In the genomic region with DNA sequence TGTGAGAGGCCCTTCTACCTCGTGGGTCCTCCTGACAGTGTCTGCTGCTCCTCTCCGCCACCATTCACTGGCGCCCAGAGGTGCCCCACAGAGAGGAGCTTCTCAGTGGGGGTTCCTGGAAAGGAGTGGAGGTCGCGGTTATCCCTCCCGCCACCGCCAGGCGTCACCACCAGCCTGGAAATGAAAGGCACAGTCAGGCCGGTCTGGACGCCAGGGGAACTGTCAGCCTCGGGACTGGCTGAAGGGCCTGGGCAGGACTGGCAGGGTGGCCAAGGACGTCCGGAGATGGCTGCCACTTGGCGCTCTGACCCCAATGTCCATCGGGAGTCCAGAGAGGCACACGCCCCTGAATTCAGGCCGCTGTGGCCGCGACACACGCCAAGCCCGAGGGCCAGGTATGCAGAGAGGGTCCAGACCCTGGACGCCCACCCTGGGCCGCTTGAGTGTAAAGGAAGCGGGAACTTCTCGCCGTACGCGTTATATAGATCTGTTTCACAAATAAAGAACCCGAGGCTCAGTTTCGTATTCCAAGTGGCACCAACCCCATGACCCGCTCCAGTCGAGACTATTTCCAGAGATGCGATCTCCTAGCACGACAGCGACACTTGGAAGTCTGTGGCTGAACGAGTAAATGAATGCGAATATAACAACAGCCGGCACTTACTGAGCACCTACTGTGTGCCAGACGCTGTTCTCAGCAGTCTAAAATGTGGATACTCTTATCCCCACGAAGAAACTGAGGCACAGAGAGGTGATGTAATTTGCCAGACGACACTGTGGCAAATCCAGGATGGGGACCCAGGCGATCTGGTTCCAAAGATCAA, we compare ENCODE assay signal across 1 cellular context.
TF ChIP-seq lines count a peak whose summit lies in the region.

No MANE protein-coding gene starts in this region.

TF ChIP-seq in HepG2, 621 proteins besides CTCF, POLR2A, EP300 and RAD21 (continued from another document and continues in another):
- peak; percentile 50; the same call in 1 of the 2 replicates for TF ChIP-seq KDM5B (CRISPR knock-in tag; IDR thresholded peaks at IDR 0.05; ENCODE audit: borderline replicate concordance)
- TF ChIP-seq, protein P1, sequence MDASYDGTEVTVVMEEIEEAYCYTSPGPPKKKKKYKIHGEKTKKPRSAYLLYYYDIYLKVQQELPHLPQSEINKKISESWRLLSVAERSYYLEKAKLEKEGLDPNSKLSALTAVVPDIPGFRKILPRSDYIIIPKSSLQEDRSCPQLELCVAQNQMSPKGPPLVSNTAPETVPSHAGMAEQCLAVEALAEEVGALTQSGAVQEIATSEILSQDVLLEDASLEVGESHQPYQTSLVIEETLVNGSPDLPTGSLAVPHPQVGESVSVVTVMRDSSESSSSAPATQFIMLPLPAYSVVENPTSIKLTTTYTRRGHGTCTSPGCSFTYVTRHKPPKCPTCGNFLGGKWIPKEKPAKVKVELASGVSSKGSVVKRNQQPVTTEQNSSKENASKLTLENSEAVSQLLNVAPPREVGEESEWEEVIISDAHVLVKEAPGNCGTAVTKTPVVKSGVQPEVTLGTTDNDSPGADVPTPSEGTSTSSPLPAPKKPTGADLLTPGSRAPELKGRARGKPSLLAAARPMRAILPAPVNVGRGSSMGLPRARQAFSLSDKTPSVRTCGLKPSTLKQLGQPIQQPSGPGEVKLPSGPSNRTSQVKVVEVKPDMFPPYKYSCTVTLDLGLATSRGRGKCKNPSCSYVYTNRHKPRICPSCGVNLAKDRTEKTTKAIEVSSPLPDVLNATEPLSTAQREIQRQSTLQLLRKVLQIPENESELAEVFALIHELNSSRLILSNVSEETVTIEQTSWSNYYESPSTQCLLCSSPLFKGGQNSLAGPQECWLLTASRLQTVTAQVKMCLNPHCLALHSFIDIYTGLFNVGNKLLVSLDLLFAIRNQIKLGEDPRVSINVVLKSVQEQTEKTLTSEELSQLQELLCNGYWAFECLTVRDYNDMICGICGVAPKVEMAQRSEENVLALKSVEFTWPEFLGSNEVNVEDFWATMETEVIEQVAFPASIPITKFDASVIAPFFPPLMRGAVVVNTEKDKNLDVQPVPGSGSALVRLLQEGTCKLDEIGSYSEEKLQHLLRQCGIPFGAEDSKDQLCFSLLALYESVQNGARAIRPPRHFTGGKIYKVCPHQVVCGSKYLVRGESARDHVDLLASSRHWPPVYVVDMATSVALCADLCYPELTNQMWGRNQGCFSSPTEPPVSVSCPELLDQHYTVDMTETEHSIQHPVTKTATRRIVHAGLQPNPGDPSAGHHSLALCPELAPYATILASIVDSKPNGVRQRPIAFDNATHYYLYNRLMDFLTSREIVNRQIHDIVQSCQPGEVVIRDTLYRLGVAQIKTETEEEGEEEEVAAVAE (CRISPR knock-in tag; IDR thresholded peaks at IDR 0.05; ENCODE audit: borderline replicate concordance), result 0 out of 2 replicates have a peak, but pooled peaks have one; percentile 53
- TF ChIP-seq ZNF136 (CRISPR knock-in tag; IDR thresholded peaks at IDR 0.05; ENCODE audit: low read depth), result peak; percentile 81; the same call in 1 of the 2 replicates
- TF ChIP-seq RFX1 (IDR thresholded peaks at IDR 0.05), result no peak
- no peak for TF ChIP-seq TP53 (CRISPR knock-in tag; conservative IDR thresholded peaks at IDR 0.05)
- peak; percentile 34; the same call in 1 of the 2 replicates for TF ChIP-seq FOSL2 (CRISPR knock-in tag; IDR thresholded peaks at IDR 0.05)
- peak; percentile 71; the same call in 1 of the 2 replicates for TF ChIP-seq IRF2 (CRISPR knock-in tag; IDR thresholded peaks at IDR 0.05)
- TF ChIP-seq, protein P2, sequence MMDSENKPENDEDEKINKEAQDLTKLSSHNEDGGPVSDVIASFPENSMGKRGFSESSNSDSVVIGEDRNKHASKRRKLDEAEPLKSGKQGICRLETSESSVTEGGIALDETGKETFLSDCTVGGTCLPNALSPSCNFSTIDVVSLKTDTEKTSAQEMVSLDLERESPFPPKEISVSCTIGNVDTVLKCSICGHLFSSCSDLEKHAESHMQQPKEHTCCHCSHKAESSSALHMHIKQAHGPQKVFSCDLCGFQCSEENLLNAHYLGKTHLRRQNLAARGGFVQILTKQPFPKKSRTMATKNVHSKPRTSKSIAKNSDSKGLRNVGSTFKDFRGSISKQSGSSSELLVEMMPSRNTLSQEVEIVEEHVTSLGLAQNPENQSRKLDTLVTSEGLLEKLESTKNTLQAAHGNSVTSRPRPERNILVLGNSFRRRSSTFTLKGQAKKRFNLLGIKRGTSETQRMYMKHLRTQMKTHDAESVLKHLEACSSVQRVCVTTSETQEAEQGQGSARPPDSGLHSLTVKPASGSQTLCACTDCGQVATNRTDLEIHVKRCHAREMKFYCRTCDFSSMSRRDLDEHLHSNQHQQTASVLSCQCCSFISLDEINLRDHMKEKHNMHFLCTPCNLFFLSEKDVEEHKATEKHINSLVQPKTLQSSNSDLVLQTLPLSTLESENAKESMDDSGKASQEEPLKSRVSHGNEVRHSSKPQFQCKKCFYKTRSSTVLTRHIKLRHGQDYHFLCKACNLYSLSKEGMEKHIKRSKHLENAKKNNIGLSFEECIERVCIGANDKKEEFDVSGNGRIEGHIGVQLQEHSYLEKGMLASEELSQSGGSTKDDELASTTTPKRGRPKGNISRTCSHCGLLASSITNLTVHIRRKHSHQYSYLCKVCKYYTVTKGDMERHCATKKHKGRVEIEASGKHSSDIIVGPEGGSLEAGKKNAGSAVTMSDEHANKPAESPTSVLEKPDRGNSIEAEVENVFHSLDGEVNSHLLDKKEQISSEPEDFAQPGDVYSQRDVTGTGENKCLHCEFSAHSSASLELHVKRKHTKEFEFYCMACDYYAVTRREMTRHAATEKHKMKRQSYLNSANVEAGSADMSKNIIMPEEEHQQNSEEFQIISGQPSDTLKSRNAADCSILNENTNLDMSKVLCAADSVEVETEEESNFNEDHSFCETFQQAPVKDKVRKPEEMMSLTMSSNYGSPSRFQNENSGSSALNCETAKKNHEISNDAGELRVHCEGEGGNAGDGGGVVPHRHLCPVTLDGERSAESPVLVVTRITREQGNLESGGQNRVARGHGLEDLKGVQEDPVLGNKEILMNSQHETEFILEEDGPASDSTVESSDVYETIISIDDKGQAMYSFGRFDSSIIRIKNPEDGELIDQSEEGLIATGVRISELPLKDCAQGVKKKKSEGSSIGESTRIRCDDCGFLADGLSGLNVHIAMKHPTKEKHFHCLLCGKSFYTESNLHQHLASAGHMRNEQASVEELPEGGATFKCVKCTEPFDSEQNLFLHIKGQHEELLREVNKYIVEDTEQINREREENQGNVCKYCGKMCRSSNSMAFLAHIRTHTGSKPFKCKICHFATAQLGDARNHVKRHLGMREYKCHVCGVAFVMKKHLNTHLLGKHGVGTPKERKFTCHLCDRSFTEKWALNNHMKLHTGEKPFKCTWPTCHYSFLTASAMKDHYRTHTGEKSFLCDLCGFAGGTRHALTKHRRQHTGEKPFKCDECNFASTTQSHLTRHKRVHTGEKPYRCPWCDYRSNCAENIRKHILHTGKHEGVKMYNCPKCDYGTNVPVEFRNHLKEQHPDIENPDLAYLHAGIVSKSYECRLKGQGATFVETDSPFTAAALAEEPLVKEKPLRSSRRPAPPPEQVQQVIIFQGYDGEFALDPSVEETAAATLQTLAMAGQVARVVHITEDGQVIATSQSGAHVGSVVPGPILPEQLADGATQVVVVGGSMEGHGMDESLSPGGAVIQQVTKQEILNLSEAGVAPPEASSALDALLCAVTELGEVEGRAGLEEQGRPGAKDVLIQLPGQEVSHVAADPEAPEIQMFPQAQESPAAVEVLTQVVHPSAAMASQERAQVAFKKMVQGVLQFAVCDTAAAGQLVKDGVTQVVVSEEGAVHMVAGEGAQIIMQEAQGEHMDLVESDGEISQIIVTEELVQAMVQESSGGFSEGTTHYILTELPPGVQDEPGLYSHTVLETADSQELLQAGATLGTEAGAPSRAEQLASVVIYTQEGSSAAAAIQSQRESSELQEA (CRISPR knock-in tag; IDR thresholded peaks at IDR 0.05; ENCODE audit: not compliant biosample characterization), result peak; percentile 72
- TF ChIP-seq SPEN (CRISPR knock-in tag; IDR thresholded peaks at IDR 0.05; ENCODE audit: low read depth), result peak; percentile 35; the same call in 1 of the 2 replicates
- TF ChIP-seq ZNF776 (CRISPR knock-in tag; IDR thresholded peaks at IDR 0.05), result 0 out of 2 replicates have a peak, but pooled peaks have one; percentile 20
- TF ChIP-seq ZNF777 (CRISPR knock-in tag; IDR thresholded peaks at IDR 0.05), result peak; percentile 78
- TF ChIP-seq, protein P3, sequence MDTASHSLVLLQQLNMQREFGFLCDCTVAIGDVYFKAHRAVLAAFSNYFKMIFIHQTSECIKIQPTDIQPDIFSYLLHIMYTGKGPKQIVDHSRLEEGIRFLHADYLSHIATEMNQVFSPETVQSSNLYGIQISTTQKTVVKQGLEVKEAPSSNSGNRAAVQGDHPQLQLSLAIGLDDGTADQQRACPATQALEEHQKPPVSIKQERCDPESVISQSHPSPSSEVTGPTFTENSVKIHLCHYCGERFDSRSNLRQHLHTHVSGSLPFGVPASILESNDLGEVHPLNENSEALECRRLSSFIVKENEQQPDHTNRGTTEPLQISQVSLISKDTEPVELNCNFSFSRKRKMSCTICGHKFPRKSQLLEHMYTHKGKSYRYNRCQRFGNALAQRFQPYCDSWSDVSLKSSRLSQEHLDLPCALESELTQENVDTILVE (CRISPR knock-in tag; IDR thresholded peaks at IDR 0.05), result 0 out of 2 replicates have a peak, but pooled peaks have one; percentile 66
- peak; percentile 73; the same call in 1 of the 2 replicates for TF ChIP-seq SALL2 (CRISPR knock-in tag; IDR thresholded peaks at IDR 0.05)
- TF ChIP-seq, protein P4, sequence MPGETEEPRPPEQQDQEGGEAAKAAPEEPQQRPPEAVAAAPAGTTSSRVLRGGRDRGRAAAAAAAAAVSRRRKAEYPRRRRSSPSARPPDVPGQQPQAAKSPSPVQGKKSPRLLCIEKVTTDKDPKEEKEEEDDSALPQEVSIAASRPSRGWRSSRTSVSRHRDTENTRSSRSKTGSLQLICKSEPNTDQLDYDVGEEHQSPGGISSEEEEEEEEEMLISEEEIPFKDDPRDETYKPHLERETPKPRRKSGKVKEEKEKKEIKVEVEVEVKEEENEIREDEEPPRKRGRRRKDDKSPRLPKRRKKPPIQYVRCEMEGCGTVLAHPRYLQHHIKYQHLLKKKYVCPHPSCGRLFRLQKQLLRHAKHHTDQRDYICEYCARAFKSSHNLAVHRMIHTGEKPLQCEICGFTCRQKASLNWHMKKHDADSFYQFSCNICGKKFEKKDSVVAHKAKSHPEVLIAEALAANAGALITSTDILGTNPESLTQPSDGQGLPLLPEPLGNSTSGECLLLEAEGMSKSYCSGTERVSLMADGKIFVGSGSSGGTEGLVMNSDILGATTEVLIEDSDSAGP (CRISPR knock-in tag; IDR thresholded peaks at IDR 0.05; ENCODE audit: borderline replicate concordance), result peak; percentile 88
- TF ChIP-seq ZNF335 (CRISPR knock-in tag; IDR thresholded peaks at IDR 0.05), result peak; percentile 91
- TF ChIP-seq DNMT1 (CRISPR knock-in tag; IDR thresholded peaks at IDR 0.05), result peak; percentile 31; the same call in 1 of the 2 replicates
- TF ChIP-seq, protein P5, sequence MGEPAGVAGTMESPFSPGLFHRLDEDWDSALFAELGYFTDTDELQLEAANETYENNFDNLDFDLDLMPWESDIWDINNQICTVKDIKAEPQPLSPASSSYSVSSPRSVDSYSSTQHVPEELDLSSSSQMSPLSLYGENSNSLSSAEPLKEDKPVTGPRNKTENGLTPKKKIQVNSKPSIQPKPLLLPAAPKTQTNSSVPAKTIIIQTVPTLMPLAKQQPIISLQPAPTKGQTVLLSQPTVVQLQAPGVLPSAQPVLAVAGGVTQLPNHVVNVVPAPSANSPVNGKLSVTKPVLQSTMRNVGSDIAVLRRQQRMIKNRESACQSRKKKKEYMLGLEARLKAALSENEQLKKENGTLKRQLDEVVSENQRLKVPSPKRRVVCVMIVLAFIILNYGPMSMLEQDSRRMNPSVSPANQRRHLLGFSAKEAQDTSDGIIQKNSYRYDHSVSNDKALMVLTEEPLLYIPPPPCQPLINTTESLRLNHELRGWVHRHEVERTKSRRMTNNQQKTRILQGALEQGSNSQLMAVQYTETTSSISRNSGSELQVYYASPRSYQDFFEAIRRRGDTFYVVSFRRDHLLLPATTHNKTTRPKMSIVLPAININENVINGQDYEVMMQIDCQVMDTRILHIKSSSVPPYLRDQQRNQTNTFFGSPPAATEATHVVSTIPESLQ (CRISPR knock-in tag; conservative IDR thresholded peaks at IDR 0.05), result 0 out of 2 replicates have a peak, but pooled peaks have one; percentile 67
- TF ChIP-seq, protein P6, sequence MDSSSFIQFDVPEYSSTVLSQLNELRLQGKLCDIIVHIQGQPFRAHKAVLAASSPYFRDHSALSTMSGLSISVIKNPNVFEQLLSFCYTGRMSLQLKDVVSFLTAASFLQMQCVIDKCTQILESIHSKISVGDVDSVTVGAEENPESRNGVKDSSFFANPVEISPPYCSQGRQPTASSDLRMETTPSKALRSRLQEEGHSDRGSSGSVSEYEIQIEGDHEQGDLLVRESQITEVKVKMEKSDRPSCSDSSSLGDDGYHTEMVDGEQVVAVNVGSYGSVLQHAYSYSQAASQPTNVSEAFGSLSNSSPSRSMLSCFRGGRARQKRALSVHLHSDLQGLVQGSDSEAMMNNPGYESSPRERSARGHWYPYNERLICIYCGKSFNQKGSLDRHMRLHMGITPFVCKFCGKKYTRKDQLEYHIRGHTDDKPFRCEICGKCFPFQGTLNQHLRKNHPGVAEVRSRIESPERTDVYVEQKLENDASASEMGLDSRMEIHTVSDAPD (CRISPR knock-in tag; IDR thresholded peaks at IDR 0.05), result 0 out of 2 replicates have a peak, but pooled peaks have one; percentile 59
- no peak for TF ChIP-seq HCFC1 (IDR thresholded peaks at IDR 0.05; ENCODE audit: low read depth, low read length)
- peak; percentile 89 for TF ChIP-seq CBFB (CRISPR knock-in tag; IDR thresholded peaks at IDR 0.05)
- TF ChIP-seq, protein P7, sequence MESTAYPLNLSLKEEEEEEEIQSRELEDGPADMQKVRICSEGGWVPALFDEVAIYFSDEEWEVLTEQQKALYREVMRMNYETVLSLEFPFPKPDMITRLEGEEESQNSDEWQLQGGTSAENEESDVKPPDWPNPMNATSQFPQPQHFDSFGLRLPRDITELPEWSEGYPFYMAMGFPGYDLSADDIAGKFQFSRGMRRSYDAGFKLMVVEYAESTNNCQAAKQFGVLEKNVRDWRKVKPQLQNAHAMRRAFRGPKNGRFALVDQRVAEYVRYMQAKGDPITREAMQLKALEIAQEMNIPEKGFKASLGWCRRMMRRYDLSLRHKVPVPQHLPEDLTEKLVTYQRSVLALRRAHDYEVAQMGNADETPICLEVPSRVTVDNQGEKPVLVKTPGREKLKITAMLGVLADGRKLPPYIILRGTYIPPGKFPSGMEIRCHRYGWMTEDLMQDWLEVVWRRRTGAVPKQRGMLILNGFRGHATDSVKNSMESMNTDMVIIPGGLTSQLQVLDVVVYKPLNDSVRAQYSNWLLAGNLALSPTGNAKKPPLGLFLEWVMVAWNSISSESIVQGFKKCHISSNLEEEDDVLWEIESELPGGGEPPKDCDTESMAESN (CRISPR knock-in tag; conservative IDR thresholded peaks at IDR 0.05), result 0 out of 2 replicates have a peak, but pooled peaks have one; percentile 50
- TF ChIP-seq MAZ (IDR thresholded peaks at IDR 0.05; ENCODE audit: borderline replicate concordance, low read depth, low read length), result no peak
- peak; percentile 78 for TF ChIP-seq MAZ (CRISPR knock-in tag; IDR thresholded peaks at IDR 0.05; ENCODE audit: low read depth)
- TF ChIP-seq ZKSCAN5 (CRISPR knock-in tag; IDR thresholded peaks at IDR 0.05), result 0 out of 2 replicates have a peak, but pooled peaks have one; percentile 40
